Comparison of ENCODE assay signal across 1 cellular context in the genomic region with DNA sequence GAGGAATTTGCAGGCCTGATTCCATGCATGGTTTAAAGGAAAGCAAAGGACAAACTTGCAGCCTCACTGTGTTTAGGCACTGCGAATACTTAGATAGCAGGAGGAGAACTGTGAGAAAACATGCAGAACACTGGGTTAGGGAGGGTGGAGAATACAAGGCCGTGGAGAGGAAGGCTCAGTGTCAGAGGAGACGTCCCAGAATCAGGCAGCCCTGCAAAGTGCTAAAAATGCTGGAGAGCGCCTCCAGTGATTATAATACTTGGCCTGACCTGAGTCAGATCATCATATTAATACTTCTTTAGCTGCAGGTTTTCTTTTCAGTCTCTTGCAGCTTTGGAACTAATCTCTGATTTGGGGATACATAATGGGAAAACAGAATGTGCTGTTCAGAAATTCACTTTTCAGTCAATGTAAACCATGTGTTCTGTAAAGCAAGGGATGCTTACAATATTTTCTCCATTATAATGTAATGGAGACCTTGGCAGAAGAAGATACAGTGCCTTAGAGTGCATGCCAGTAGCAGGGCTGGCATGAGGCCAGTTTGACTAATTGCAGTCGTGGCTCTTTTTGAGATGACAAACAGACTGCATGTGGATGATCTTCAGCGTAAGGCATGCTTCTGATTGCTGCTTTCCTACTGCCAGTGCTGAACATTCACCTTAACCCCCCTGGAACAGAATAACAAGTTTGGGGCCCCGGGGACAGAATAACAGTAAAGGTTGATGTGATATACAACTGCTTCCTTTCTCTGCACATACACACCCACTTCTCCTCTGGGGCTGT.
TF ChIP-seq lines count a peak whose summit lies in the region.

No MANE protein-coding gene starts in this region.

TF ChIP-seq in HEK293, 187 proteins besides CTCF, POLR2A, EP300 and RAD21 (continued from another document):
- TF ChIP-seq, protein P1, sequence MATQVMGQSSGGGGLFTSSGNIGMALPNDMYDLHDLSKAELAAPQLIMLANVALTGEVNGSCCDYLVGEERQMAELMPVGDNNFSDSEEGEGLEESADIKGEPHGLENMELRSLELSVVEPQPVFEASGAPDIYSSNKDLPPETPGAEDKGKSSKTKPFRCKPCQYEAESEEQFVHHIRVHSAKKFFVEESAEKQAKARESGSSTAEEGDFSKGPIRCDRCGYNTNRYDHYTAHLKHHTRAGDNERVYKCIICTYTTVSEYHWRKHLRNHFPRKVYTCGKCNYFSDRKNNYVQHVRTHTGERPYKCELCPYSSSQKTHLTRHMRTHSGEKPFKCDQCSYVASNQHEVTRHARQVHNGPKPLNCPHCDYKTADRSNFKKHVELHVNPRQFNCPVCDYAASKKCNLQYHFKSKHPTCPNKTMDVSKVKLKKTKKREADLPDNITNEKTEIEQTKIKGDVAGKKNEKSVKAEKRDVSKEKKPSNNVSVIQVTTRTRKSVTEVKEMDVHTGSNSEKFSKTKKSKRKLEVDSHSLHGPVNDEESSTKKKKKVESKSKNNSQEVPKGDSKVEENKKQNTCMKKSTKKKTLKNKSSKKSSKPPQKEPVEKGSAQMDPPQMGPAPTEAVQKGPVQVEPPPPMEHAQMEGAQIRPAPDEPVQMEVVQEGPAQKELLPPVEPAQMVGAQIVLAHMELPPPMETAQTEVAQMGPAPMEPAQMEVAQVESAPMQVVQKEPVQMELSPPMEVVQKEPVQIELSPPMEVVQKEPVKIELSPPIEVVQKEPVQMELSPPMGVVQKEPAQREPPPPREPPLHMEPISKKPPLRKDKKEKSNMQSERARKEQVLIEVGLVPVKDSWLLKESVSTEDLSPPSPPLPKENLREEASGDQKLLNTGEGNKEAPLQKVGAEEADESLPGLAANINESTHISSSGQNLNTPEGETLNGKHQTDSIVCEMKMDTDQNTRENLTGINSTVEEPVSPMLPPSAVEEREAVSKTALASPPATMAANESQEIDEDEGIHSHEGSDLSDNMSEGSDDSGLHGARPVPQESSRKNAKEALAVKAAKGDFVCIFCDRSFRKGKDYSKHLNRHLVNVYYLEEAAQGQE (tag by site-specific recombination; IDR thresholded peaks at IDR 0.05): peak; percentile 58
- 0 out of 2 replicates have a peak, but pooled peaks have one; percentile 8 for TF ChIP-seq ZNF184 (tag by site-specific recombination; IDR thresholded peaks at IDR 0.05)
- TF ChIP-seq, protein P2, sequence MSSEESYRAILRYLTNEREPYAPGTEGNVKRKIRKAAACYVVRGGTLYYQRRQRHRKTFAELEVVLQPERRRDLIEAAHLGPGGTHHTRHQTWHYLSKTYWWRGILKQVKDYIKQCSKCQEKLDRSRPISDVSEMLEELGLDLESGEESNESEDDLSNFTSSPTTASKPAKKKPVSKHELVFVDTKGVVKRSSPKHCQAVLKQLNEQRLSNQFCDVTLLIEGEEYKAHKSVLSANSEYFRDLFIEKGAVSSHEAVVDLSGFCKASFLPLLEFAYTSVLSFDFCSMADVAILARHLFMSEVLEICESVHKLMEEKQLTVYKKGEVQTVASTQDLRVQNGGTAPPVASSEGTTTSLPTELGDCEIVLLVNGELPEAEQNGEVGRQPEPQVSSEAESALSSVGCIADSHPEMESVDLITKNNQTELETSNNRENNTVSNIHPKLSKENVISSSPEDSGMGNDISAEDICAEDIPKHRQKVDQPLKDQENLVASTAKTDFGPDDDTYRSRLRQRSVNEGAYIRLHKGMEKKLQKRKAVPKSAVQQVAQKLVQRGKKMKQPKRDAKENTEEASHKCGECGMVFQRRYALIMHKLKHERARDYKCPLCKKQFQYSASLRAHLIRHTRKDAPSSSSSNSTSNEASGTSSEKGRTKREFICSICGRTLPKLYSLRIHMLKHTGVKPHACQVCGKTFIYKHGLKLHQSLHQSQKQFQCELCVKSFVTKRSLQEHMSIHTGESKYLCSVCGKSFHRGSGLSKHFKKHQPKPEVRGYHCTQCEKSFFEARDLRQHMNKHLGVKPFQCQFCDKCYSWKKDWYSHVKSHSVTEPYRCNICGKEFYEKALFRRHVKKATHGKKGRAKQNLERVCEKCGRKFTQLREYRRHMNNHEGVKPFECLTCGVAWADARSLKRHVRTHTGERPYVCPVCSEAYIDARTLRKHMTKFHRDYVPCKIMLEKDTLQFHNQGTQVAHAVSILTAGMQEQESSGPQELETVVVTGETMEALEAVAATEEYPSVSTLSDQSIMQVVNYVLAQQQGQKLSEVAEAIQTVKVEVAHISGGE (tag by site-specific recombination; conservative IDR thresholded peaks at IDR 0.05; ENCODE audit: low read depth): no peak
- TF ChIP-seq, protein P3, sequence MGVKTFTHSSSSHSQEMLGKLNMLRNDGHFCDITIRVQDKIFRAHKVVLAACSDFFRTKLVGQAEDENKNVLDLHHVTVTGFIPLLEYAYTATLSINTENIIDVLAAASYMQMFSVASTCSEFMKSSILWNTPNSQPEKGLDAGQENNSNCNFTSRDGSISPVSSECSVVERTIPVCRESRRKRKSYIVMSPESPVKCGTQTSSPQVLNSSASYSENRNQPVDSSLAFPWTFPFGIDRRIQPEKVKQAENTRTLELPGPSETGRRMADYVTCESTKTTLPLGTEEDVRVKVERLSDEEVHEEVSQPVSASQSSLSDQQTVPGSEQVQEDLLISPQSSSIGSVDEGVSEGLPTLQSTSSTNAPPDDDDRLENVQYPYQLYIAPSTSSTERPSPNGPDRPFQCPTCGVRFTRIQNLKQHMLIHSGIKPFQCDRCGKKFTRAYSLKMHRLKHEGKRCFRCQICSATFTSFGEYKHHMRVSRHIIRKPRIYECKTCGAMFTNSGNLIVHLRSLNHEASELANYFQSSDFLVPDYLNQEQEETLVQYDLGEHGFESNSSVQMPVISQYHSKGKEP (tag by site-specific recombination; IDR thresholded peaks at IDR 0.05): peak; percentile 65
- TF ChIP-seq, protein P4, sequence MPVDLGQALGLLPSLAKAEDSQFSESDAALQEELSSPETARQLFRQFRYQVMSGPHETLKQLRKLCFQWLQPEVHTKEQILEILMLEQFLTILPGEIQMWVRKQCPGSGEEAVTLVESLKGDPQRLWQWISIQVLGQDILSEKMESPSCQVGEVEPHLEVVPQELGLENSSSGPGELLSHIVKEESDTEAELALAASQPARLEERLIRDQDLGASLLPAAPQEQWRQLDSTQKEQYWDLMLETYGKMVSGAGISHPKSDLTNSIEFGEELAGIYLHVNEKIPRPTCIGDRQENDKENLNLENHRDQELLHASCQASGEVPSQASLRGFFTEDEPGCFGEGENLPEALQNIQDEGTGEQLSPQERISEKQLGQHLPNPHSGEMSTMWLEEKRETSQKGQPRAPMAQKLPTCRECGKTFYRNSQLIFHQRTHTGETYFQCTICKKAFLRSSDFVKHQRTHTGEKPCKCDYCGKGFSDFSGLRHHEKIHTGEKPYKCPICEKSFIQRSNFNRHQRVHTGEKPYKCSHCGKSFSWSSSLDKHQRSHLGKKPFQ (tag by site-specific recombination; IDR thresholded peaks at IDR 0.05): no peak
- TF ChIP-seq WT1 (tag by site-specific recombination; IDR thresholded peaks at IDR 0.05): no peak
- TF ChIP-seq GFI1B (tag by site-specific recombination; IDR thresholded peaks at IDR 0.05): no peak
- TF ChIP-seq ZBTB20 (tag by site-specific recombination; IDR thresholded peaks at IDR 0.05): peak; percentile 62
- TF ChIP-seq SP7 (tag by site-specific recombination; IDR thresholded peaks at IDR 0.05): 0 out of 2 replicates have a peak, but pooled peaks have one; percentile 30
- no peak for TF ChIP-seq ZNF561 (tag by site-specific recombination; IDR thresholded peaks at IDR 0.05; ENCODE audit: borderline replicate concordance)
- peak; percentile 59 for TF ChIP-seq FEZF1 (tag by site-specific recombination; IDR thresholded peaks at IDR 0.05)
- no peak for TF ChIP-seq ZNF391 (tag by site-specific recombination; IDR thresholded peaks at IDR 0.05; ENCODE audit: borderline replicate concordance, low read depth)
- no peak for TF ChIP-seq BCL11A (tag by site-specific recombination; IDR thresholded peaks at IDR 0.05; ENCODE audit: low read depth)
